24 cellular contexts compared by ENCODE assay signal in genomic region chr10:6907877-6908530, GRCh38.
"Had no signal": no experiment of that assay in that cellular context is flagged by ENCODE, and none has a peak within 500 bp of the region (broad histone marks: within the 10 kb centered on the region; RNA-seq: fewer than 3 reads in every experiment).

No MANE protein-coding gene starts in this region.

- H3K9me3 ChIP-seq: right atrium auricular region, thoracic aorta, tibial artery, upper lobe of right lung had no signal

- H3K27ac ChIP-seq: parathyroid adenoma, right atrium auricular region, skin epidermis, suprapubic skin, thoracic aorta, tibial artery, upper lobe of right lung had no signal

- H2AFZ ChIP-seq: parathyroid adenoma had no signal

- ATAC-seq: left cardiac atrium; left lobe of liver; naive thymus-derived CD8-positive, alpha-beta T cell; sciatic nerve; upper lobe of right lung had no signal

- H3K4me1 Mint-ChIP-seq: nephron, neural crest cell had no signal

- H3K4me3 ChIP-seq: lung, right atrium auricular region, skin epidermis, suprapubic skin, thoracic aorta, tibial artery, upper lobe of right lung had no signal

- H3K36me3 ChIP-seq: right atrium auricular region, suprapubic skin, thoracic aorta, tibial artery, upper lobe of right lung had no signal

- H3K9ac ChIP-seq: parathyroid adenoma had no signal

- H3K4me1 ChIP-seq: parathyroid adenoma had no signal

- H3K27ac Mint-ChIP-seq: naive thymus-derived CD8-positive, alpha-beta T cell; nephron; stimulated activated naive CD8-positive, alpha-beta T cell treated with anti-CD3 and anti-CD28 coated beads, Interleukin-15, Interleukin-2, amounts not matched to agents 100 ng/mL and 50 ng/mL, for 24 hours had no signal

- H3K27me3 ChIP-seq: right atrium auricular region, tibial artery, upper lobe of right lung had no signal

- H3K79me2 ChIP-seq: parathyroid adenoma had no signal

- DNase-seq: head of caudate nucleus; hypothalamus; kidney glomerular epithelial cell; left cardiac atrium; naive thymus-derived CD8-positive, alpha-beta T cell; occipital lobe; stimulated activated CD4-positive, alpha-beta T cell treated with anti-CD3 and anti-CD28 coated beads, Interleukin-12 subunit alpha, Interleukin-12 subunit beta, amount 100 ng/mL, for 4 hours; stimulated activated CD4-positive, alpha-beta T cell treated with anti-CD3 and anti-CD28 coated beads, Interleukin-15, amount 100 ng/mL, for 24 hours; stimulated activated CD4-positive, alpha-beta T cell treated with anti-CD3 and anti-CD28 coated beads, Interleukin-2, amount 100 ng/mL, for 24 hours; stimulated activated CD4-positive, alpha-beta T cell treated with anti-CD3 and anti-CD28 coated beads, Interleukin-4, amount 100 ng/mL, for 1 hour; stimulated activated naive CD4-positive, alpha-beta T cell; tibial artery; upper lobe of right lung had no signal

- H3K4me3 Mint-ChIP-seq: naive thymus-derived CD8-positive, alpha-beta T cell; nephron; neural crest cell; stimulated activated naive CD8-positive, alpha-beta T cell treated with anti-CD3 and anti-CD28 coated beads, Interleukin-15, Interleukin-2, amounts not matched to agents 100 ng/mL and 50 ng/mL, for 24 hours had no signal
